Comparison of ENCODE assay signal across 8 cellular contexts in genomic region chr5:111223086-111223789, GRCh38. TPM values are rescaled to one million over a fixed set of nuclear protein-coding genes. Genes with fewer than 3 reads are reported as not detected.
DNase-seq lines count a peak whose midpoint lies in the region; ATAC-seq and TF ChIP-seq lines count a peak whose summit lies in the region.

No MANE protein-coding gene starts in this region.

- H3K36me3 Mint-ChIP-seq in WTC11: no peaks in the 10 kb centered on the region

- H4K20me1 ChIP-seq in hepatocyte (ENCODE audit: insufficient read depth, poor library complexity, severe bottlenecking): no peaks in the 10 kb centered on the region

- CTCF ChIA-PET in BJ (lab: Yijun Ruan, JAX) (interaction anchor here (0.6 to 1.4 kb wide), 3 partner anchors 10 to 1531 kb away, joined by 3 to 4 read pairs (median 3); no protein-coding TSS in a partner anchor), WTC11 (lab: Charles Lee) (interaction anchor here (0.5 to 3.5 kb wide), 5 partner anchors 23 to 308 kb away, joined by 3 to 14 read pairs (median 4); no protein-coding TSS in a partner anchor)

- peak; percentile 0 for ATAC-seq in GM21367 (IDR thresholded peaks at IDR 0.05; ENCODE audit: unreplicated experiment)
- ATAC-seq in WTC11: peak; percentile 48

- POLR2A ChIA-PET in BJ (lab: Charles Lee) (no interaction called here), WTC11 (lab: Charles Lee) (interaction anchor here (0.6 to 0.8 kb wide), 2 partner anchors 9 to 12 kb away, joined by 3 read pairs; no protein-coding TSS in a partner anchor)

- no peak overlapping the region for H3K27ac Mint-ChIP-seq in WTC11

- H3K4me3 ChIP-seq in BJ (ENCODE audit: low read depth, low read length) (peak overlapping the region; percentile 63), hepatocyte (peak overlapping the region; percentile 78), suprapubic skin (peak overlapping the region; percentile 49)

- peaks cover 46% of the 10 kb centered on the region for H3K4me1 Mint-ChIP-seq in WTC11

- H3K4me2 ChIP-seq in hepatocyte: peak overlapping the region; percentile 93

- peak overlapping the region; percentile 76 for H3K4me3 Mint-ChIP-seq in WTC11

- H3K27me3 ChIP-seq in BJ (ENCODE audit: control insufficient read depth, insufficient read depth, low read length) (peaks cover 2% of the 10 kb centered on the region; the same call in 1 of the 2 replicates), hepatocyte (peaks cover 57% of the 10 kb centered on the region), suprapubic skin (peaks cover 26% of the 10 kb centered on the region)

- H3K4me1 ChIP-seq in hepatocyte (ENCODE audit: insufficient read depth) (no peaks in the 10 kb centered on the region), suprapubic skin (peaks cover 16% of the 10 kb centered on the region)

- H3K9me3 Mint-ChIP-seq in WTC11: no peaks in the 10 kb centered on the region

- no peak overlapping the region for H3K27ac ChIP-seq in hepatocyte
- H3K27ac ChIP-seq in suprapubic skin: no peak overlapping the region

- peaks cover 31% of the 10 kb centered on the region for H3K27me3 Mint-ChIP-seq in WTC11 (ENCODE audit: low read depth)

- no peak for TF ChIP-seq POLR2A in suprapubic skin (IDR thresholded peaks at IDR 0.05)

- H3K79me2 ChIP-seq in hepatocyte: no peaks in the 10 kb centered on the region

- DNase-seq in BJ (ENCODE audit: low read depth) (no peak), WTC11 (ENCODE audit: low spot score) (no peak), hepatocyte (ENCODE audit: low spot score) (peak; percentile 6), suprapubic skin (ENCODE audit: low spot score in 2 of 2) (no peak), GDM1 (lab: John Stamatoyannopoulos, UW) (no peak)
- no peak for DNase-seq in stimulated activated CD4-positive, alpha-beta T cell treated with anti-CD3 and anti-CD28 coated beads, Interleukin-12 subunit alpha, Interleukin-12 subunit beta, amount 100 ng/mL, for 4 hours
- no peak for DNase-seq in stimulated activated naive CD4-positive, alpha-beta T cell treated with Interleukin-2 at 50 U/mL for 16 hours (lab: John Stamatoyannopoulos, UW)

- TF ChIP-seq CTCF in BJ (IDR thresholded peaks at IDR 0.05; ENCODE audit: insufficient read depth, low read depth, low read length) (no peak), WTC11 (IDR thresholded peaks at IDR 0.05) (no peak), hepatocyte (IDR thresholded peaks at IDR 0.05; ENCODE audit: poor library complexity) (no peak), suprapubic skin (IDR thresholded peaks at IDR 0.05) (no peak)

- 34% methylated on average over 9 of the region's 9 CpGs for WGBS in hepatocyte (ENCODE audit: low lambda C conversion rate, missing lambda C conversion rate)
- WGBS in suprapubic skin: 39% methylated on average over 7 of the region's 9 CpGs

- TF ChIP-seq EP300 in suprapubic skin (IDR thresholded peaks at IDR 0.05): no peak

- peak overlapping the region; percentile 94 for H2AFZ ChIP-seq in hepatocyte

- H3K9me2 ChIP-seq in hepatocyte (replicated peaks; ENCODE audit: insufficient read depth): no peaks in the 10 kb centered on the region

- no peaks in the 10 kb centered on the region for H3K9me3 ChIP-seq in hepatocyte (ENCODE audit: low read depth)
- no peaks in the 10 kb centered on the region for H3K9me3 ChIP-seq in suprapubic skin

- no peaks in the 10 kb centered on the region for H3K36me3 ChIP-seq in BJ (ENCODE audit: control insufficient read depth, insufficient read depth, low read length)
- H3K36me3 ChIP-seq in hepatocyte (replicated peaks; ENCODE audit: insufficient read depth, low read depth): no peaks in the 10 kb centered on the region
- no peaks in the 10 kb centered on the region for H3K36me3 ChIP-seq in suprapubic skin

TF ChIP-seq in WTC11, 78 proteins besides CTCF, POLR2A, EP300 and RAD21:
- TF ChIP-seq NFYB (CRISPR knock-in tag; conservative IDR thresholded peaks at IDR 0.05; ENCODE audit: low read depth): no peak
- no peak for TF ChIP-seq HMGXB4 (CRISPR knock-in tag; IDR thresholded peaks at IDR 0.05)
- no peak for TF ChIP-seq IRF2 (CRISPR knock-in tag; IDR thresholded peaks at IDR 0.05; ENCODE audit: borderline replicate concordance, low read depth)
- TF ChIP-seq, protein P1, sequence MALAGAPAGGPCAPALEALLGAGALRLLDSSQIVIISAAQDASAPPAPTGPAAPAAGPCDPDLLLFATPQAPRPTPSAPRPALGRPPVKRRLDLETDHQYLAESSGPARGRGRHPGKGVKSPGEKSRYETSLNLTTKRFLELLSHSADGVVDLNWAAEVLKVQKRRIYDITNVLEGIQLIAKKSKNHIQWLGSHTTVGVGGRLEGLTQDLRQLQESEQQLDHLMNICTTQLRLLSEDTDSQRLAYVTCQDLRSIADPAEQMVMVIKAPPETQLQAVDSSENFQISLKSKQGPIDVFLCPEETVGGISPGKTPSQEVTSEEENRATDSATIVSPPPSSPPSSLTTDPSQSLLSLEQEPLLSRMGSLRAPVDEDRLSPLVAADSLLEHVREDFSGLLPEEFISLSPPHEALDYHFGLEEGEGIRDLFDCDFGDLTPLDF (CRISPR knock-in tag; IDR thresholded peaks at IDR 0.05): no peak
- no peak for TF ChIP-seq USF1 (CRISPR knock-in tag; IDR thresholded peaks at IDR 0.05)
- TF ChIP-seq MYBL2 (CRISPR knock-in tag; IDR thresholded peaks at IDR 0.05): no peak
- no peak for TF ChIP-seq MXD4 (CRISPR knock-in tag; IDR thresholded peaks at IDR 0.05; ENCODE audit: borderline replicate concordance)
TF ChIP-seq in WTC11: peak in this region for 0.

RNA-seq across cellular contexts. Expression of gene CAMK4, which starts 0.9 kb away (rescaled TPM):
- polyA plus RNA-seq in BJ (2011; rRNA removed) (0.71 and 0.78 TPM in 2 replicates), hepatocyte (0.64 and 1.0 TPM in 2 replicates)
- 0.19 and 1.2 TPM in 2 replicates for polyA minus RNA-seq in BJ (2011; rRNA and poly(A)+ RNA removed)
- total RNA-seq in WTC11 (2021) (5.8 to 10.6 TPM (median 7.4 TPM) in 3 replicates), hepatocyte (1.6 and 3.4 TPM in 2 replicates), suprapubic skin (1 to 10 TPM in 1 of 4 donors, under 1 TPM in 2, not detected in 1; 0.05 to 2.6 (median 0.21) TPM)
